In genomic region chr1:80181418-80181817, GRCh38 we compare ENCODE assay signal across 33 cellular contexts.
"Had no signal": no experiment of that assay in that cellular context is flagged by ENCODE, and none has a peak within 500 bp of the region (broad histone marks: within the 10 kb centered on the region; RNA-seq: fewer than 3 reads in every experiment).

No MANE protein-coding gene starts in this region.

- ATAC-seq: activated CD8-positive, alpha-beta memory T cell treated with anti-CD3 and anti-CD28 coated beads, Interleukin-2, amount 10 ng/mL, durations not matched to agents 7 days and 5 days; activated naive CD8-positive, alpha-beta T cell treated with anti-CD3 and anti-CD28 coated beads, Interleukin-2, amount 50 U/mL, for 24 hours had no signal

- H3K4me1 Mint-ChIP-seq: activated CD4-positive, alpha-beta memory T cell treated with anti-CD3 and anti-CD28 coated beads, Interleukin-2, amount 10 ng/mL, durations not matched to agents 7 days and 5 days; activated CD8-positive, alpha-beta memory T cell treated with anti-CD3 and anti-CD28 coated beads, Interleukin-2, amount 10 ng/mL, durations not matched to agents 7 days and 5 days; activated naive CD4-positive, alpha-beta T cell treated with anti-CD3 and anti-CD28 coated beads, Interleukin-2, amount 10 ng/mL, durations not matched to agents 7 days and 5 days; activated naive CD8-positive, alpha-beta T cell treated with anti-CD3 and anti-CD28 coated beads, Interleukin-2, amount 50 U/mL, for 24 hours; brain had no signal

- H3K27me3 Mint-ChIP-seq: activated CD4-positive, alpha-beta memory T cell treated with anti-CD3 and anti-CD28 coated beads, Interleukin-2, amount 10 ng/mL, durations not matched to agents 7 days and 5 days; activated CD8-positive, alpha-beta memory T cell treated with anti-CD3 and anti-CD28 coated beads, Interleukin-2, amount 10 ng/mL, durations not matched to agents 7 days and 5 days; activated naive CD4-positive, alpha-beta T cell treated with anti-CD3 and anti-CD28 coated beads, Interleukin-2, amount 10 ng/mL, durations not matched to agents 7 days and 5 days; activated naive CD8-positive, alpha-beta T cell; activated naive CD8-positive, alpha-beta T cell treated with anti-CD3 and anti-CD28 coated beads, Interleukin-2, amount 50 U/mL, for 24 hours; brain had no signal

- H3K4me3 Mint-ChIP-seq: activated CD4-positive, alpha-beta memory T cell treated with anti-CD3 and anti-CD28 coated beads, Interleukin-2, amount 10 ng/mL, durations not matched to agents 7 days and 5 days; activated CD8-positive, alpha-beta memory T cell treated with anti-CD3 and anti-CD28 coated beads, Interleukin-2, amount 10 ng/mL, durations not matched to agents 7 days and 5 days; activated naive CD4-positive, alpha-beta T cell treated with anti-CD3 and anti-CD28 coated beads, Interleukin-2, amount 10 ng/mL, durations not matched to agents 7 days and 5 days; activated naive CD8-positive, alpha-beta T cell; activated naive CD8-positive, alpha-beta T cell treated with anti-CD3 and anti-CD28 coated beads, Interleukin-2, amount 50 U/mL, for 24 hours; brain had no signal

- H3K27me3 ChIP-seq: MG63 had no signal

- H3K4me3 ChIP-seq: MG63 had no signal

- H3K27ac ChIP-seq: VCaP had no signal

- H3K36me3 Mint-ChIP-seq: activated CD8-positive, alpha-beta memory T cell treated with anti-CD3 and anti-CD28 coated beads, Interleukin-2, amount 10 ng/mL, durations not matched to agents 7 days and 5 days; activated naive CD4-positive, alpha-beta T cell treated with anti-CD3 and anti-CD28 coated beads, Interleukin-2, amount 10 ng/mL, durations not matched to agents 7 days and 5 days; activated naive CD8-positive, alpha-beta T cell; brain had no signal

- H3K9me3 ChIP-seq: MG63 had no signal

- DNase-seq: activated CD4-positive, alpha-beta memory T cell treated with anti-CD3 and anti-CD28 coated beads, Interleukin-2, amount 10 ng/mL, durations not matched to agents 7 days and 5 days; activated CD4-positive, alpha-beta T cell treated with anti-CD3 and anti-CD28 coated beads for 1 hour; activated CD4-positive, alpha-beta T cell treated with anti-CD3 and anti-CD28 coated beads for 48 hours; activated CD4-positive, CD25-positive, alpha-beta regulatory T cell; activated CD8-positive, alpha-beta memory T cell treated with anti-CD3 and anti-CD28 coated beads for 24 hours; activated CD8-positive, alpha-beta memory T cell treated with anti-CD3 and anti-CD28 coated beads, Interleukin-2, amount 10 ng/mL, durations not matched to agents 7 days and 5 days; activated CD8-positive, alpha-beta memory T cell treated with anti-CD3 and anti-CD28 coated beads, Interleukin-2, amount 50 U/mL, for 48 hours; activated effector memory CD4-positive, alpha-beta T cell treated with Interleukin-2 at 50 U/mL for 16 hours; activated naive CD4-positive, alpha-beta T cell treated with anti-CD3 and anti-CD28 coated beads, Interleukin-2, amount 10 ng/mL, durations not matched to agents 7 days and 5 days; activated naive CD8-positive, alpha-beta T cell treated with anti-CD3 and anti-CD28 coated beads, Interleukin-2, amount 50 U/mL, for 24 hours; activated T-cell treated with anti-CD3 and anti-CD28 coated beads, Interleukin-2, amount 50 U/mL, for 48 hours; anterior cingulate cortex; caudate nucleus; Kasumi-1; MG63; NCI-H1048; NCI-H1436 treated with DMSO at 0.1 percent for 48 hours; NCI-H1694 treated with DMSO at 0.1 percent for 48 hours; NCI-H2029; NCI-H2107; NCI-H2171; NCI-H510A; NCI-H526; NCI-H748 treated with DMSO at 0.1 percent for 48 hours; NK-92 treated with Interleukin-12 subunit alpha and Interleukin-12 subunit beta, amount 100 ng/mL, for 24 hours; Right ventricle myocardium superior; SW 1271; T-helper 1 cell; T-helper 2 cell; T-helper 9 cell had no signal

- H3K36me3 ChIP-seq: MG63 had no signal

- H3K27ac Mint-ChIP-seq: activated CD4-positive, alpha-beta memory T cell treated with anti-CD3 and anti-CD28 coated beads, Interleukin-2, amount 10 ng/mL, durations not matched to agents 7 days and 5 days; activated CD8-positive, alpha-beta memory T cell treated with anti-CD3 and anti-CD28 coated beads, Interleukin-2, amount 10 ng/mL, durations not matched to agents 7 days and 5 days; activated naive CD4-positive, alpha-beta T cell treated with anti-CD3 and anti-CD28 coated beads, Interleukin-2, amount 10 ng/mL, durations not matched to agents 7 days and 5 days; activated naive CD8-positive, alpha-beta T cell; activated naive CD8-positive, alpha-beta T cell treated with anti-CD3 and anti-CD28 coated beads, Interleukin-2, amount 50 U/mL, for 24 hours; brain had no signal
